In the genomic region with DNA sequence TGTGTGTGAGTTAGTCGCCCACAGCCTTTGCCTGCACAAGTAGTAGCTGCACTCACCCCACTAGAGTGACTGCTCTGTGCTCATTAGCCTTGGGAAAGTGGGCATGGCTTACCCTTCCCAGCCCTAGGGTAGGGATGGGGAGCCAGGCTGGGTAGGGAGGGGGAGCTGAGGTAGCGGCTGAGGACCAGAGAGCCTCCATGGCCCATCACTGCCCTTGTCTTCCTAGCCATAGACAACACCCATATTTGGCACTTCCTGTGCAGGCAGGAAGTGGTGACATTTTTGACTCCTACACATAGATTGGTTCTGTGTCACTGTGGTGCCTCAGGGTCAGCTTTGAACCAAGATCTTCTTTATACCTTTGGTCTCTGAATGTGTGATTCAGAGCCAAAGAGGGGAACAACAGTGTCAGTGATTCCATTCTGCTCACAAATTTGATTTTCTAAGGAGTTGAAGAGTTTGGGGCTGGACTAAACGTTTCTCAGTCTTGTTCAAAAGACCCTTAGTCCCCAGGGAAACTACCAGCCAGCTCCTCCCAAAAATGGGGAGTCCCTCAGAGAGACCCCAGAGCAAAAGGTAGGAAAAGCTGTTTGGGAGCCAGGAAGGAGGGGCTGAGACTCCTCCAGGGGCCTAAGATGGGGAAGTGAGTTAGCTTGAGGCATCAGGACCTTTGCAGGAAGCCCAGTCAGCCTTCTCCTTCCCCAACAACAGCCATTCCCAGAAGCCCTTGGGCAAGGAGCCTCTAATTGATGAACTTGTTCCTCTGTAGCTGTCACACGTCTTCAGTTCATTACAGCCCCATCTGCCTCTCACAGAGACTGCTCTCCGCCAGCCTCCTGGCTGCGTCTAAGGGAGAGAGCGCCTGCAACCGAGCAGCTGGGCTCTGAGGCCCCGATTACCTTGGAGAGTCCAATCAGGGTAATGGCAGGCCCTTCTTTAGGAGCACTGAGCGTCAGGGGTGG, we compare ENCODE assay signal across 8 cellular contexts.
DNase-seq lines count a peak whose midpoint lies in the region; ATAC-seq and TF ChIP-seq lines count a peak whose summit lies in the region.

No MANE protein-coding gene starts in this region.

- TF ChIP-seq CTCF in GM12865 (IDR thresholded peaks at IDR 0.05; ENCODE audit: insufficient read depth, low read depth, low read length, missing control alignments) (no peak), osteoblast (IDR thresholded peaks at IDR 0.05; ENCODE audit: extremely low read depth, low read depth, low read length) (no peak), body of pancreas (IDR thresholded peaks at IDR 0.05) (no peak)
- no peak for TF ChIP-seq CTCF in activated CD8-positive, alpha-beta T cell treated with anti-CD3 and anti-CD28 coated beads for 36 hours (IDR thresholded peaks at IDR 0.05)

- H3K4me3 ChIP-seq in GM12865 (ENCODE audit: low read depth, low read length) = no peak overlapping the region
- H3K4me3 ChIP-seq in osteoblast (ENCODE audit: insufficient read depth, low read length) = no peak overlapping the region
- H3K4me3 ChIP-seq in body of pancreas = no peak overlapping the region

- no peaks in the 10 kb centered on the region for H3K36me3 Mint-ChIP-seq in activated CD8-positive, alpha-beta T cell treated with anti-CD3 and anti-CD28 coated beads for 36 hours (ENCODE audit: low read depth)

- no peak overlapping the region for H3K4me3 Mint-ChIP-seq in activated CD8-positive, alpha-beta T cell treated with anti-CD3 and anti-CD28 coated beads for 36 hours

- no peak for TF ChIP-seq POLR2A in body of pancreas (IDR thresholded peaks at IDR 0.05)

- POLR2A ChIA-PET in activated CD8-positive, alpha-beta T cell treated with anti-CD3 and anti-CD28 coated beads for 36 hours (lab: Charles Lee) = interaction anchor here (0.8 to 1.3 kb wide), 3 partner anchors 9 to 196 kb away, joined by 3 read pairs; no protein-coding TSS in a partner anchor

- no peak overlapping the region for H3K4me2 ChIP-seq in osteoblast (ENCODE audit: insufficient read depth, low read length)

- H2AFZ ChIP-seq in osteoblast (ENCODE audit: low read length) = no peak overlapping the region

- H4K20me1 ChIP-seq in osteoblast (ENCODE audit: insufficient read depth, low read length) = no peaks in the 10 kb centered on the region

- H3K9me3 ChIP-seq in osteoblast (ENCODE audit: low read depth, low read length) (no peaks in the 10 kb centered on the region), body of pancreas (no peaks in the 10 kb centered on the region)

- H3K27me3 ChIP-seq in osteoblast (ENCODE audit: insufficient read depth, low read length) (peaks cover 5% of the 10 kb centered on the region), body of pancreas (no peaks in the 10 kb centered on the region)

- CTCF ChIA-PET in activated CD8-positive, alpha-beta T cell treated with anti-CD3 and anti-CD28 coated beads for 36 hours (lab: Charles Lee) = interaction anchor here (0.9 to 1.9 kb wide), 3 partner anchors 12 to 136 kb away, joined by 4 to 5 read pairs (median 4); no protein-coding TSS in a partner anchor

- intact Hi-C loops in activated CD8-positive, alpha-beta T cell treated with anti-CD3 and anti-CD28 coated beads for 36 hours (cut with micrococcal nuclease) = no loop called here
- intact Hi-C loops in posterior cingulate gyrus (cut with DNase I) (no loop called here), body of pancreas (cut with DNase I) (no loop called here)

- H3K27me3 Mint-ChIP-seq in activated CD8-positive, alpha-beta T cell treated with anti-CD3 and anti-CD28 coated beads for 36 hours = no peaks in the 10 kb centered on the region

- H3K27ac ChIP-seq in osteoblast (ENCODE audit: low read depth, low read length) = no peak overlapping the region
- no peak overlapping the region for H3K27ac ChIP-seq in body of pancreas

- H3K9me3 Mint-ChIP-seq in activated CD8-positive, alpha-beta T cell treated with anti-CD3 and anti-CD28 coated beads for 36 hours = no peaks in the 10 kb centered on the region

- 73 to 77% methylated on average over 6 to 10 of the region's 10 CpGs for WGBS in body of pancreas, 2 donors

- no peaks in the 10 kb centered on the region for H3K79me2 ChIP-seq in osteoblast (ENCODE audit: insufficient read depth, low read length)

- ATAC-seq in HG02938 (IDR thresholded peaks at IDR 0.05; ENCODE audit: unreplicated experiment) (peak; percentile 51), body of pancreas (no peak)
- ATAC-seq in activated CD8-positive, alpha-beta T cell treated with anti-CD3 and anti-CD28 coated beads for 36 hours = peak; percentile 96

- DNase-seq in GM12865 (ENCODE audit: low read depth) = peak; percentile 40
- DNase-seq in activated CD8-positive, alpha-beta T cell treated with anti-CD3 and anti-CD28 coated beads for 36 hours = peak; percentile 75
- DNase-seq in osteoblast (ENCODE audit: insufficient read length, low spot score, missing footprints) = peak; percentile 81
- DNase-seq in HCEC 1CT = no peak
- DNase-seq in posterior cingulate gyrus = no peak
- no peak for DNase-seq in NOMO-1 (lab: John Stamatoyannopoulos, UW; ENCODE audit: unreplicated experiment in 2 of 2)
- DNase-seq in body of pancreas = no peak

- peak overlapping the region; percentile 92 for H3K27ac Mint-ChIP-seq in activated CD8-positive, alpha-beta T cell treated with anti-CD3 and anti-CD28 coated beads for 36 hours

- no peaks in the 10 kb centered on the region for H3K4me1 ChIP-seq in osteoblast (ENCODE audit: insufficient read depth, low read length)
- peaks cover 3% of the 10 kb centered on the region for H3K4me1 ChIP-seq in body of pancreas

- no peaks in the 10 kb centered on the region for H3K36me3 ChIP-seq in osteoblast (ENCODE audit: insufficient read depth, low read length)
- no peaks in the 10 kb centered on the region for H3K36me3 ChIP-seq in body of pancreas (replicated peaks in 1 of 2; ENCODE audit: insufficient read depth in 1 of 2, low read depth in 2 of 2)

- H3K4me1 Mint-ChIP-seq in activated CD8-positive, alpha-beta T cell treated with anti-CD3 and anti-CD28 coated beads for 36 hours (ENCODE audit: low read depth) = peaks cover 23% of the 10 kb centered on the region

Comparison
In these comparisons a context has a peak if more than half of its experiments do, and no peak if none do; other contexts are left out.
1. DNase-seq: peak in GM12865 (single experiment), activated CD8-positive, alpha-beta T cell treated with anti-CD3 and anti-CD28 coated beads for 36 hours (single experiment) and osteoblast (single experiment); none in HCEC 1CT (single experiment), posterior cingulate gyrus (0 of 10), NOMO-1 (0 of 2) and body of pancreas (0 of 4).